31 cellular contexts compared by ENCODE assay signal in genomic region chr5:72235725-72236124, GRCh38.
DNase-seq lines count a peak whose midpoint lies in the region; ATAC-seq and TF ChIP-seq lines count a peak whose summit lies in the region.
"Had no signal": no experiment of that assay in that cellular context is flagged by ENCODE, and none has a peak within 500 bp of the region (broad histone marks: within the 10 kb centered on the region; RNA-seq: fewer than 3 reads in every experiment).

No MANE protein-coding gene starts in this region.

- H4K91ac ChIP-seq in mesenchymal stem cell (ENCODE audit: low read length): no peak overlapping the region

- peaks cover 3% of the 10 kb centered on the region; the same call in 1 of the 2 replicates for H4K20me1 ChIP-seq in HCT116 (ENCODE audit: insufficient read depth)

- no peaks in the 10 kb centered on the region for H3K27me3 Mint-ChIP-seq in chondrocyte (ENCODE audit: low read depth)
- H3K27me3 Mint-ChIP-seq: IgD-negative memory B cell; stimulated activated naive CD8-positive, alpha-beta T cell treated with anti-CD3 and anti-CD28 coated beads, Interleukin-15, amount 100 ng/mL, for 72 hours had no signal

- H3K27ac ChIP-seq in HCT116 (ENCODE audit: low read depth, low read length) (peak overlapping the region; percentile 72; the same call in 1 of the 2 replicates), mesenchymal stem cell (ENCODE audit: low read length, poor library complexity, severe bottlenecking) (no peak overlapping the region), dorsolateral prefrontal cortex (peak overlapping the region in 1 of 59 donors; percentile 11)
- H3K27ac ChIP-seq: 22Rv1, cardiac muscle cell, epithelial cell of prostate, left ventricle myocardium inferior, pancreas had no signal

- no TSS peak for BruUV-seq in HCT116 (replicated peaks; lab: Mats Ljungman, UMichigan)

- peaks cover 27% of the 10 kb centered on the region; the same call in 1 of the 2 replicates for H3K79me2 ChIP-seq in HCT116 (ENCODE audit: insufficient read depth, low read length)

- peaks cover 57% of the 10 kb centered on the region for H3K4me1 Mint-ChIP-seq in chondrocyte (ENCODE audit: low read depth)

- CTCF ChIA-PET in HCT116 (lab: Charles Lee): no interaction called here

- no peaks in the 10 kb centered on the region for H3K9me3 ChIP-seq in HCT116 (ENCODE audit: control insufficient read depth in 1 of 2, insufficient read depth in 1 of 2, low read depth in 1 of 2, low read length in 2 of 2)
- H3K9me3 ChIP-seq in mesenchymal stem cell (ENCODE audit: control insufficient read depth, low read length): no peaks in the 10 kb centered on the region
- H3K9me3 ChIP-seq: heart right ventricle, left ventricle myocardium inferior, pancreas, tibial artery had no signal

- peaks cover 4% of the 10 kb centered on the region for H3K79me1 ChIP-seq in mesenchymal stem cell (replicated peaks; ENCODE audit: low read length, poor library complexity, severe bottlenecking)

- no peak overlapping the region for H2AK5ac ChIP-seq in mesenchymal stem cell (ENCODE audit: low read length, severe bottlenecking)

- no peak overlapping the region for H2BK120ac ChIP-seq in mesenchymal stem cell (ENCODE audit: low read depth, low read length)

- no peak overlapping the region for H2AFZ ChIP-seq in HCT116 (ENCODE audit: low read depth, low read length, poor library complexity, severe bottlenecking)
- H2AFZ ChIP-seq in mesenchymal stem cell (ENCODE audit: low read depth, low read length): no peak overlapping the region

- H3K18ac ChIP-seq in mesenchymal stem cell (ENCODE audit: low read depth in 1 of 2, low read length in 2 of 2): no peak overlapping the region

- H3K9ac ChIP-seq in HCT116 (ENCODE audit: low read length) (0 out of 2 replicates have a peak overlapping the region, but pooled peaks have one; percentile 1), mesenchymal stem cell (ENCODE audit: low read length) (no peak overlapping the region)

- no peak for ATAC-seq in HCT116
- ATAC-seq in left lobe of liver: no peak
- ATAC-seq: CD8-positive, alpha-beta T cell; heart right ventricle; naive thymus-derived CD4-positive, alpha-beta T cell; pancreas; PC-3; right cardiac atrium; stimulated activated naive CD8-positive, alpha-beta T cell treated with anti-CD3 and anti-CD28 coated beads, Interleukin-15, amount 100 ng/mL, for 72 hours had no signal

- RAD21 ChIA-PET in HCT116 (lab: Charles Lee; ENCODE audit: low non-redundant PET in 1 of 2, low total read pairs in 2 of 2, uncharacterized antibody in 2 of 2, unreplicated experiment in 2 of 2): no interaction called here

- no peaks in the 10 kb centered on the region for H3K9me3 Mint-ChIP-seq in chondrocyte (ENCODE audit: low read depth)
- H3K9me3 Mint-ChIP-seq: activated T-helper 1 cell treated with anti-CD3 and anti-CD28 coated beads, Interleukin-12 subunit alpha, Interleukin-12 subunit beta, Interleukin-2, Interleukin-4 antibody, amounts not matched to agents 30 ng/mL and 10 ng/mL and 1 ng/mL, durations not matched to agents 14 hours and 24 hours and 36 hours; CD8-positive, alpha-beta T cell; IgD-negative memory B cell; mesothelial cell of epicardium; naive thymus-derived CD4-positive, alpha-beta T cell; stimulated activated naive CD8-positive, alpha-beta T cell treated with anti-CD3 and anti-CD28 coated beads, Interleukin-15, amount 100 ng/mL, for 72 hours had no signal

- 0% methylated on average over 1 of the region's 1 CpG for WGBS in mesenchymal stem cell

- H3K9me2 ChIP-seq in HCT116 (ENCODE audit: insufficient read depth): no peaks in the 10 kb centered on the region

- no peak for TF ChIP-seq CTCF in HCT116 (IDR thresholded peaks at IDR 0.05 in 2 of 3, conservative IDR thresholded peaks at IDR 0.05 in 1 of 3; ENCODE audit: borderline replicate concordance in 1 of 3, insufficient read depth in 1 of 3, low read depth in 2 of 3, low read length in 2 of 3)
- no peak for TF ChIP-seq CTCF in chondrocyte (IDR thresholded peaks at IDR 0.05)
- no peak for TF ChIP-seq CTCF in dorsolateral prefrontal cortex (IDR thresholded peaks at IDR 0.05 in 54 of 56, conservative IDR thresholded peaks at IDR 0.05 in 2 of 56; ENCODE audit: low read depth in 1 of 56, partially characterized antibody in 56 of 56)

- H3K4me3 Mint-ChIP-seq in chondrocyte (ENCODE audit: unreplicated experiment): no peak overlapping the region
- H3K4me3 Mint-ChIP-seq: activated T-helper 1 cell treated with anti-CD3 and anti-CD28 coated beads, Interleukin-12 subunit alpha, Interleukin-12 subunit beta, Interleukin-2, Interleukin-4 antibody, amounts not matched to agents 30 ng/mL and 10 ng/mL and 1 ng/mL, durations not matched to agents 14 hours and 24 hours and 36 hours; CD8-positive, alpha-beta T cell; IgD-negative memory B cell; mesothelial cell of epicardium; naive thymus-derived CD4-positive, alpha-beta T cell; stimulated activated naive CD8-positive, alpha-beta T cell treated with anti-CD3 and anti-CD28 coated beads, Interleukin-15, amount 100 ng/mL, for 72 hours had no signal

- H3K23ac ChIP-seq in mesenchymal stem cell (ENCODE audit: low read length in 2 of 2): no peak overlapping the region

- H4K8ac ChIP-seq in mesenchymal stem cell (ENCODE audit: low read length): no peak overlapping the region

- H3K4me2 ChIP-seq in HCT116 (ENCODE audit: low read length) (peak overlapping the region; percentile 57), mesenchymal stem cell (ENCODE audit: low read length, poor library complexity, severe bottlenecking) (no peak overlapping the region)

- TF ChIP-seq RAD21 in HCT116 (IDR thresholded peaks at IDR 0.05; ENCODE audit: low read depth): no peak

- POLR2A ChIA-PET in HCT116 (lab: Charles Lee): no interaction called here

- H2BK15ac ChIP-seq in mesenchymal stem cell (ENCODE audit: low read depth, poor library complexity, severe bottlenecking): no peak overlapping the region

- no peak overlapping the region for H3K4ac ChIP-seq in mesenchymal stem cell (ENCODE audit: low read depth in 1 of 2, low read length in 2 of 2)

- H2BK5ac ChIP-seq in mesenchymal stem cell (ENCODE audit: low read depth, low read length, poor library complexity, severe bottlenecking): no peak overlapping the region

- peak overlapping the region; percentile 53 for H3K27ac Mint-ChIP-seq in chondrocyte (ENCODE audit: unreplicated experiment)
- H3K27ac Mint-ChIP-seq: activated T-helper 1 cell treated with anti-CD3 and anti-CD28 coated beads, Interleukin-12 subunit alpha, Interleukin-12 subunit beta, Interleukin-2, Interleukin-4 antibody, amounts not matched to agents 30 ng/mL and 10 ng/mL and 1 ng/mL, durations not matched to agents 14 hours and 24 hours and 36 hours; CD8-positive, alpha-beta T cell; IgD-negative memory B cell; mesothelial cell of epicardium; stimulated activated naive CD8-positive, alpha-beta T cell treated with anti-CD3 and anti-CD28 coated beads, Interleukin-15, amount 100 ng/mL, for 72 hours had no signal

- intact Hi-C loops in HCT116 (cut with micrococcal nuclease): no loop called here
- intact Hi-C loops in dorsolateral prefrontal cortex (cut with DNase I): no loop called here

- no peaks in the 10 kb centered on the region for H3K27me3 ChIP-seq in HCT116 (ENCODE audit: insufficient read depth, low read length)
- H3K27me3 ChIP-seq in mesenchymal stem cell (ENCODE audit: control insufficient read depth in 1 of 2, insufficient read depth in 1 of 2, low read length in 2 of 2): no peaks in the 10 kb centered on the region
- no peaks in the 10 kb centered on the region for H3K27me3 ChIP-seq in dorsolateral prefrontal cortex
- H3K27me3 ChIP-seq: cardiac muscle cell, heart right ventricle, pancreas, tibial artery had no signal

- peaks cover 0 to 22% of the 10 kb centered on the region in 2 experiments; a peak in 2 of 4 replicates for H3K36me3 ChIP-seq in HCT116 (ENCODE audit: control insufficient read depth in 1 of 2, insufficient read depth in 2 of 2, low read length in 2 of 2)
- H3K36me3 ChIP-seq in mesenchymal stem cell (ENCODE audit: control insufficient read depth in 1 of 2, insufficient read depth in 2 of 2, low read depth in 1 of 2, low read length in 2 of 2): peaks cover 0 to 46% of the 10 kb centered on the region in 2 experiments
- H3K36me3 ChIP-seq: pancreas had no signal

- H3K36me3 Mint-ChIP-seq in chondrocyte (ENCODE audit: low read depth): peaks cover 5% of the 10 kb centered on the region

- H3K14ac ChIP-seq in mesenchymal stem cell (ENCODE audit: low read length in 2 of 2): no peak overlapping the region

- TF ChIP-seq POLR2A in HCT116 (IDR thresholded peaks at IDR 0.05; ENCODE audit: borderline replicate concordance, extremely low read depth, insufficient read depth, insufficient read length): no peak

- no peak overlapping the region for H2BK12ac ChIP-seq in mesenchymal stem cell (ENCODE audit: low read length in 2 of 2)

- H3K4me1 ChIP-seq in HCT116 (ENCODE audit: control insufficient read depth in 1 of 2, insufficient read depth in 2 of 2, low read length in 2 of 2) (peaks cover 38 to 40% of the 10 kb centered on the region in 2 experiments), mesenchymal stem cell (ENCODE audit: control insufficient read depth, insufficient read depth, low read depth, low read length) (no peaks in the 10 kb centered on the region)
- H3K4me1 ChIP-seq: pancreas had no signal

- H3K4me3 ChIP-seq in HCT116 (replicated peaks in 1 of 2; ENCODE audit: low read depth in 1 of 2, low read length in 2 of 2) (no peak overlapping the region), mesenchymal stem cell (ENCODE audit: insufficient read depth in 1 of 2, low read depth in 1 of 2, low read length in 2 of 2) (no peak overlapping the region), dorsolateral prefrontal cortex (no peak overlapping the region)
- H3K4me3 ChIP-seq: cardiac muscle cell, heart right ventricle, left ventricle myocardium inferior, pancreas, tibial artery had no signal

- DNase-seq in A172 (ENCODE audit: low spot score) (peak; percentile 41), HCT116 (ENCODE audit: low read depth, low spot score) (no peak), chondrocyte (ENCODE audit: low spot score) (no peak), mesenchymal stem cell (peak; percentile 39), left lobe of liver (ENCODE audit: low spot score) (no peak), HuH-7.5 (ENCODE audit: low spot score) (no peak), dorsolateral prefrontal cortex (no peak)
- no peak for DNase-seq in activated naive CD4-positive, alpha-beta T cell treated with Interleukin-2 at 50 U/mL for 16 hours
- DNase-seq: activated CD4-positive, alpha-beta T cell treated with anti-CD3 and anti-CD28 coated beads, Interleukin-2, amount 50 U/mL, for 4 hours; activated naive CD4-positive, alpha-beta T cell treated with anti-CD3 and anti-CD28 coated beads, Interleukin-2, amount 50 U/mL, for 16 hours; amygdala; CD8-positive, alpha-beta T cell; GDM1; heart right ventricle; left ventricle myocardium inferior; naive thymus-derived CD4-positive, alpha-beta T cell; NCI-H2081 treated with DMSO at 0.1 percent for 48 hours; NCI-H774; pancreas; PC-3; right cardiac atrium; SHP77 treated with DMSO at 0.1 percent for 48 hours; stimulated activated naive CD8-positive, alpha-beta T cell treated with anti-CD3 and anti-CD28 coated beads, Interleukin-15, amount 100 ng/mL, for 72 hours; T1000; tibial artery had no signal

TF ChIP-seq in HCT116, 20 proteins besides CTCF, POLR2A, EP300 and RAD21 (continues in another document):
- no peak for TF ChIP-seq ELF1 (IDR thresholded peaks at IDR 0.05; ENCODE audit: borderline replicate concordance, low read depth)
- TF ChIP-seq ZNF274 (IDR thresholded peaks at IDR 0.05; ENCODE audit: low read depth, low read length): no peak

Comparison
In these comparisons a context has a peak if more than half of its experiments do, and no peak if none do; other contexts are left out.
1. DNase-seq: peak in A172 (single experiment) and mesenchymal stem cell (single experiment); none in HCT116 (single experiment), chondrocyte (single experiment), left lobe of liver (single experiment), HuH-7.5 (single experiment), activated naive CD4-positive, alpha-beta T cell treated with Interleukin-2 at 50 U/mL for 16 hours (single experiment) and dorsolateral prefrontal cortex (0 of 10).